Comparison of ENCODE assay signal across 29 cellular contexts in the genomic region with DNA sequence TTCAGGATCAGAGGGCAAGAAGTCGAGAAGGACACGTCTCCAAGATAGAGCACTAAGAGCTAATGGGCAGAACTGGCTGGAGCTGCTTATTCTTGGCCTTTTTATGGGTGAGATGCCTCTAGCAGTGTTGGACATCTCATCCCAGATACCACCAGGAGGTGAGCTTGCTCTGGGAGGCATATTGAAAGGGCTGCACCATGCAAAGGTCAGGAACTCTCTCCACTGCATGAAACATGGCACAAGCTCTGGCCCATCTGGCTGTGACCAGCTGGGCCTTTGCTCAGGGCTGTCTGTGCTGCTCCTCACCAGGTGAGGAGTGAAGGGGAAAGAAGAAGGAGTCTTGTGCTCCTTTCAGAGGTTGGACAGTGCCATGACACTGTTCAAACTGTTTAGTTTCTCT.
"Had no signal": no experiment of that assay in that cellular context is flagged by ENCODE, and none has a peak within 500 bp of the region (broad histone marks: within the 10 kb centered on the region; RNA-seq: fewer than 3 reads in every experiment).

No MANE protein-coding gene starts in this region.

- H3K27ac ChIP-seq: brain microvascular endothelial cell, SJSA1 had no signal

- H3K27me3 ChIP-seq: brain microvascular endothelial cell, MG63, SJSA1 had no signal

- DNase-seq: activated CD4-positive, alpha-beta T cell treated with anti-CD3 and anti-CD28 coated beads for 48 hours; activated CD4-positive, alpha-beta T cell treated with anti-CD3 and anti-CD28 coated beads, Interleukin-2, amount 50 U/mL, for 4 hours; activated CD4-positive, CD25-positive, alpha-beta regulatory T cell treated with anti-CD3 and anti-CD28 coated beads, Interleukin-2, amount 50 U/mL, for 72 hours; activated CD8-positive, alpha-beta memory T cell treated with anti-CD3 and anti-CD28 coated beads, Interleukin-2, amount 50 U/mL, for 48 hours; activated CD8-positive, alpha-beta T cell treated with anti-CD3 and anti-CD28 coated beads, Interleukin-2, amount 10 ng/mL, durations not matched to agents 7 days and 5 days; activated naive CD4-positive, alpha-beta T cell treated with anti-CD3 and anti-CD28 coated beads, Interleukin-2, amount 50 U/mL, for 16 hours; activated naive CD8-positive, alpha-beta T cell treated with anti-CD3 and anti-CD28 coated beads, Interleukin-2, amount 10 ng/mL, durations not matched to agents 7 days and 5 days; activated T-cell treated with anti-CD3 and anti-CD28 coated beads, Interleukin-2, amount 50 U/mL, for 1 hour; brain microvascular endothelial cell; caudate nucleus; KG1; MG63; MV-4-11; NCI-H1092 treated with DMSO at 0.1 percent for 48 hours; NCI-H1417 treated with DMSO at 0.1 percent for 48 hours; NCI-H1694; NCI-H2029 treated with DMSO at 0.1 percent for 48 hours; NCI-H345; NCI-H510A; NCI-H69; NK-92 treated with Interleukin-12 subunit alpha and Interleukin-12 subunit beta, amount 100 ng/mL, for 24 hours; OCI-M1; Right ventricle myocardium superior; RPMI8226; SW 1271 had no signal

- H3K36me3 ChIP-seq: brain microvascular endothelial cell, SJSA1 had no signal

- ATAC-seq: activated CD8-positive, alpha-beta T cell treated with anti-CD3 and anti-CD28 coated beads, Interleukin-2, amount 10 ng/mL, durations not matched to agents 7 days and 5 days; Panc1; SK-N-SH treated with all-trans-retinoic acid at 6 μM for 48 hours; WTC11 had no signal

- H3K4me3 ChIP-seq: MG63, SJSA1 had no signal
